ENCODE assay signal across 8 cellular contexts in the genomic region with DNA sequence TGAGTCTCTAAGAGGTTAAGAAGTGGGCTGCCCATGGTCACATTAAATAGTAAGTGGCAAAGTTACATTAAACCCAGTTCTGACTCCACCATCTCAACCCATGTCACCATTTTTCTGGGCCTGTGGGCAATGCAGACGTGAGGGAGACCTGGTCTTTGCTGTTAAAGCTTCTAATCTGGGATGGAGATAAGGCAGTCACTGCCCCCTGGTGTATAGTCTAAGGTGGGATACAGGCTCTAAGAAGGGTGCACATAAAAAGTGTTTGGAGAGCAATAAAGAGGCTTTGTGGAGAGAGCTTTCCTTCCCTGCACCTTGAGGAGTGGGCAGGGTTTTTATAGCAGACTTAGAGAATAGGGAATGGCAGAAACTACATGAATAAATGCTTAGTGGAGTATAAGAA.
A peak's percentile ranks its signal among the peaks of the same experiment; 100 is the strongest.
DNase-seq lines count a peak whose midpoint lies in the region; ATAC-seq, FAIRE-seq and TF ChIP-seq lines count a peak whose summit lies in the region.

No MANE protein-coding gene starts in this region.

- H3K4me3 Mint-ChIP-seq in osteocyte (ENCODE audit: unreplicated experiment), result no peak overlapping the region
- no peak overlapping the region for H3K4me3 Mint-ChIP-seq in activated CD8-positive, alpha-beta memory T cell treated with anti-CD3 and anti-CD28 coated beads, Interleukin-2, amount 10 ng/mL, durations not matched to agents 7 days and 5 days

- TF ChIP-seq CTCF in bronchial epithelial cell (IDR thresholded peaks at IDR 0.05; ENCODE audit: insufficient read depth, low read length, severe bottlenecking) (peak; percentile 7), osteocyte (IDR thresholded peaks at IDR 0.05) (peak; percentile 39)

- H3K27me3 ChIP-seq in bronchial epithelial cell (ENCODE audit: control insufficient read depth, insufficient read depth, low read length), result no peaks in the 10 kb centered on the region

- no peak for ATAC-seq in HG03378 (IDR thresholded peaks at IDR 0.05; ENCODE audit: unreplicated experiment)
- ATAC-seq in activated CD8-positive, alpha-beta memory T cell treated with anti-CD3 and anti-CD28 coated beads, Interleukin-2, amount 10 ng/mL, durations not matched to agents 7 days and 5 days, result no peak

- CTCF ChIA-PET in activated CD8-positive, alpha-beta memory T cell treated with anti-CD3 and anti-CD28 coated beads, Interleukin-2, amount 10 ng/mL, durations not matched to agents 7 days and 5 days (lab: Charles Lee), result interaction anchor here (0.6 kb wide), 1 partner anchor 223 kb away, joined by 3 read pairs; no protein-coding TSS in a partner anchor

- no peaks in the 10 kb centered on the region for H3K36me3 Mint-ChIP-seq in osteocyte (ENCODE audit: unreplicated experiment)
- no peaks in the 10 kb centered on the region for H3K36me3 Mint-ChIP-seq in activated CD8-positive, alpha-beta memory T cell treated with anti-CD3 and anti-CD28 coated beads, Interleukin-2, amount 10 ng/mL, durations not matched to agents 7 days and 5 days

- H3K27ac Mint-ChIP-seq in osteocyte (ENCODE audit: unreplicated experiment), result peak overlapping the region; percentile 8
- no peak overlapping the region for H3K27ac Mint-ChIP-seq in activated CD8-positive, alpha-beta memory T cell treated with anti-CD3 and anti-CD28 coated beads, Interleukin-2, amount 10 ng/mL, durations not matched to agents 7 days and 5 days

- H3K4me1 Mint-ChIP-seq in osteocyte (ENCODE audit: unreplicated experiment), result peaks cover 57% of the 10 kb centered on the region
- no peaks in the 10 kb centered on the region for H3K4me1 Mint-ChIP-seq in activated CD8-positive, alpha-beta memory T cell treated with anti-CD3 and anti-CD28 coated beads, Interleukin-2, amount 10 ng/mL, durations not matched to agents 7 days and 5 days

- FAIRE-seq in bronchial epithelial cell (lab: Jason Lieb, UNC), result no peak

- no peak overlapping the region for H3K4me3 ChIP-seq in bronchial epithelial cell (ENCODE audit: low read depth, low read length)

- H3K36me3 ChIP-seq in bronchial epithelial cell (ENCODE audit: control insufficient read depth, insufficient read depth, low read length), result no peaks in the 10 kb centered on the region

- no peaks in the 10 kb centered on the region for H3K9me3 Mint-ChIP-seq in osteocyte (ENCODE audit: unreplicated experiment)
- H3K9me3 Mint-ChIP-seq in activated CD8-positive, alpha-beta memory T cell treated with anti-CD3 and anti-CD28 coated beads, Interleukin-2, amount 10 ng/mL, durations not matched to agents 7 days and 5 days (ENCODE audit: low read depth), result no peaks in the 10 kb centered on the region

- DNase-seq in DMS53 (lab: John Stamatoyannopoulos, UW), result peak; percentile 63
- DNase-seq in DMS53 treated with DMSO at 0.1 percent for 48 hours (lab: John Stamatoyannopoulos, UW; ENCODE audit: unreplicated experiment), result no peak
- peak; percentile 2 for DNase-seq in MV-4-11 (lab: John Stamatoyannopoulos, UW)
- peak; percentile 8 for DNase-seq in bronchial epithelial cell (ENCODE audit: low read depth)
- no peak for DNase-seq in osteocyte (ENCODE audit: extremely low spot score, unreplicated experiment)
- no peak for DNase-seq in UCSD-AML1 (lab: John Stamatoyannopoulos, UW; ENCODE audit: unreplicated experiment)
- DNase-seq in activated CD8-positive, alpha-beta memory T cell treated with anti-CD3 and anti-CD28 coated beads, Interleukin-2, amount 10 ng/mL, durations not matched to agents 7 days and 5 days, result no peak

- peaks cover 6% of the 10 kb centered on the region for H3K27me3 Mint-ChIP-seq in osteocyte (ENCODE audit: unreplicated experiment)
- peaks cover 14% of the 10 kb centered on the region for H3K27me3 Mint-ChIP-seq in activated CD8-positive, alpha-beta memory T cell treated with anti-CD3 and anti-CD28 coated beads, Interleukin-2, amount 10 ng/mL, durations not matched to agents 7 days and 5 days

Comparison
In these comparisons a context has a peak if more than half of its experiments do, and no peak if none do; other contexts are left out.
1. DNase-seq: peak in DMS53 (single experiment), MV-4-11 (single experiment) and bronchial epithelial cell (single experiment); none in DMS53 treated with DMSO at 0.1 percent for 48 hours (single experiment), osteocyte (single experiment), UCSD-AML1 (single experiment) and activated CD8-positive, alpha-beta memory T cell treated with anti-CD3 and anti-CD28 coated beads, Interleukin-2, amount 10 ng/mL, durations not matched to agents 7 days and 5 days (single experiment).